In genomic region chrX:139881572-139881971, GRCh38 we compare ENCODE assay signal across 14 cellular contexts. TPM values are rescaled to one million over a fixed set of nuclear protein-coding genes. Genes with fewer than 3 reads are reported as not detected.
DNase-seq lines count a peak whose midpoint lies in the region; ATAC-seq and TF ChIP-seq lines count a peak whose summit lies in the region.
"Had no signal": no experiment of that assay in that cellular context is flagged by ENCODE, and none has a peak within 500 bp of the region (broad histone marks: within the 10 kb centered on the region; RNA-seq: fewer than 3 reads in every experiment).

No MANE protein-coding gene starts in this region.

- TF ChIP-seq CTCF in epithelial cell of esophagus (IDR thresholded peaks at IDR 0.05; ENCODE audit: insufficient read depth, low read depth, low read length, missing control alignments) (no peak), parathyroid adenoma (IDR thresholded peaks at IDR 0.05) (no peak), lower leg skin (IDR thresholded peaks at IDR 0.05) (no peak)

- TF ChIP-seq POLR2A in lower leg skin (IDR thresholded peaks at IDR 0.05), result no peak

- no peak overlapping the region for H3K4me2 ChIP-seq in parathyroid adenoma (ENCODE audit: low read length)

- no peak overlapping the region for H3K9ac ChIP-seq in parathyroid adenoma

- intact Hi-C loops in lower leg skin (cut with DNase I; ENCODE audit: low total_unique reads), result no loop called here

- H2AFZ ChIP-seq in parathyroid adenoma, result no peak overlapping the region

- H3K9me3 ChIP-seq in parathyroid adenoma (ENCODE audit: control insufficient read depth, low read length), result no peaks in the 10 kb centered on the region
- H3K9me3 ChIP-seq: sigmoid colon, testis had no signal

- H3K36me3 ChIP-seq in parathyroid adenoma (ENCODE audit: control insufficient read depth, insufficient read depth, low read length), result no peaks in the 10 kb centered on the region
- H3K36me3 ChIP-seq: cardiac muscle cell, sigmoid colon had no signal

- no peaks in the 10 kb centered on the region for H3K79me2 ChIP-seq in parathyroid adenoma

- no peaks in the 10 kb centered on the region for H3K27me3 ChIP-seq in parathyroid adenoma (ENCODE audit: control insufficient read depth, insufficient read depth, low read length)
- H3K27me3 ChIP-seq: cardiac muscle cell, sigmoid colon, testis had no signal

- DNase-seq in GM03348 (ENCODE audit: low spot score) (peak; percentile 30), NCI-H226 (peak; percentile 64), epithelial cell of esophagus (ENCODE audit: low read depth) (peak; percentile 16), NK-92 (lab: John Stamatoyannopoulos, UW; ENCODE audit: unreplicated experiment) (no peak), lower leg skin (ENCODE audit: low spot score in 2 of 2) (no peak), HUDEP-2 (lab: John Stamatoyannopoulos, UW; ENCODE audit: unreplicated experiment in 76 of 76) (no peak)
- DNase-seq: activated CD4-positive, alpha-beta T cell treated with anti-CD3 and anti-CD28 coated beads for 48 hours; COR-L47; sigmoid colon; T-helper 1 cell; testis had no signal

- H3K27ac ChIP-seq in parathyroid adenoma, result peak overlapping the region; percentile 61
- H3K27ac ChIP-seq: cardiac muscle cell, testis had no signal

- H3K4me1 ChIP-seq in parathyroid adenoma, result peaks cover 3% of the 10 kb centered on the region
- H3K4me1 ChIP-seq: sigmoid colon, testis had no signal

- no peak overlapping the region for H3K4me3 ChIP-seq in epithelial cell of esophagus (ENCODE audit: low read length)
- H3K4me3 ChIP-seq in parathyroid adenoma (ENCODE audit: low read depth, low read length), result no peak overlapping the region
- no peak overlapping the region for H3K4me3 ChIP-seq in lower leg skin (ENCODE audit: low read depth, poor library complexity, severe bottlenecking)
- H3K4me3 ChIP-seq: cardiac muscle cell, sigmoid colon, testis had no signal

- ATAC-seq in HG02885 (IDR thresholded peaks at IDR 0.05; ENCODE audit: poor library complexity, unreplicated experiment), result no peak

- 26 to 44% methylated on average over 1 of the region's 1 CpG for WGBS in lower leg skin, 2 donors

RNA-seq across cellular contexts. Expression of gene ATP11C, which starts 51.3 kb away (rescaled TPM):
- 10 to 100 TPM in 3 of 4 donors, 1 to 10 TPM in 1; 9.4 to 17.0 (median 13.5) TPM for total RNA-seq in lower leg skin

Comparison
In these comparisons a context has a peak if more than half of its experiments do, and no peak if none do; other contexts are left out.
1. DNase-seq: peak in GM03348 (single experiment), NCI-H226 (single experiment) and epithelial cell of esophagus (single experiment); none in NK-92 (single experiment), lower leg skin (0 of 2) and HUDEP-2 (0 of 76).